7 cellular contexts compared by ENCODE assay signal in the genomic region with DNA sequence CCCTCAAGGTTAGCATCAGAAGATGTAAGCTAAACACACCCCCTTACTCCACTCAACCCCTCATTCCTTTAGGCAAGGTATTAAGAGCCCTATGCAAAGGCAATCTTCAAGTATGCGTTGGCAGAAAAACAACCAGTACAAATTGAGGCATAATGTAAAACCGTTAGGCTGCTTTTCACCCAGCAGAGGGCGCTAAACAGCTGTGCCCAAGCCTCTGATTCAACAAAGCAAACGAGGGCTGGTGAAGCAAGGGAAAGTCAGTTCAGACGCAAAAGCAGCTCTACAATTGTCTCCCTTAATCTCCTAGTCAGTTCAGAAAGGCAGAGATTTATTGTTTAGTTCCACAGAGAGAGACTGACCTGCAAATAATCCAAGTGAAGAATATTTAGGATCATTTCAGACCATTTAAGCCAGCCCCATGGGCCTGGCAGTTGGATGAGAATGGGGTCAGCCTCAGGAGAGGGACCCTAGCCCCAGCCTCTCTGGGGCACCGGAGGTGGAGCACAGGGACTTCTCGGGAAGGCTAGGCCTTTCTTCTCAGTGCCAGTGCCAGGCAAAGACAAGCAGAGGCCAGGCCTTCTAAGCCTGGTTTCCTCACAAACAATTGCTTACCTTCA. TPM values are rescaled to one million over a fixed set of nuclear protein-coding genes. Genes with fewer than 3 reads are reported as not detected.
A peak's percentile ranks its signal among the peaks of the same experiment; 100 is the strongest.
DNase-seq lines count a peak whose midpoint lies in the region; TF ChIP-seq lines count a peak whose summit lies in the region.

No MANE protein-coding gene starts in this region.

- peaks cover 35% of the 10 kb centered on the region for H3K4me1 Mint-ChIP-seq in activated T-helper 1 cell treated with anti-CD3 and anti-CD28 coated beads, Interleukin-12 subunit alpha, Interleukin-12 subunit beta, Interleukin-2, Interleukin-4 antibody, amounts not matched to agents 30 ng/mL and 10 ng/mL and 1 ng/mL, durations not matched to agents 14 hours and 24 hours and 36 hours (ENCODE audit: low read depth)
- peaks cover 37% of the 10 kb centered on the region for H3K4me1 Mint-ChIP-seq in neural crest cell

- no peak overlapping the region for H3K4me3 Mint-ChIP-seq in activated T-helper 1 cell treated with anti-CD3 and anti-CD28 coated beads, Interleukin-12 subunit alpha, Interleukin-12 subunit beta, Interleukin-2, Interleukin-4 antibody, amounts not matched to agents 30 ng/mL and 10 ng/mL and 1 ng/mL, durations not matched to agents 14 hours and 24 hours and 36 hours
- H3K4me3 Mint-ChIP-seq in neural crest cell: peak overlapping the region; percentile 12

- peak overlapping the region; percentile 20 for H3K27ac ChIP-seq in substantia nigra (ENCODE audit: low read depth, low read length, poor library complexity, severe bottlenecking)

- H3K9me3 Mint-ChIP-seq in activated T-helper 1 cell treated with anti-CD3 and anti-CD28 coated beads, Interleukin-12 subunit alpha, Interleukin-12 subunit beta, Interleukin-2, Interleukin-4 antibody, amounts not matched to agents 30 ng/mL and 10 ng/mL and 1 ng/mL, durations not matched to agents 14 hours and 24 hours and 36 hours: no peaks in the 10 kb centered on the region
- no peaks in the 10 kb centered on the region for H3K9me3 Mint-ChIP-seq in neural crest cell

- DNase-seq in LoVo (ENCODE audit: low spot score) (peak; percentile 78), RPMI7951 (ENCODE audit: low read depth) (peak; percentile 71), fibroblast of peridontal ligament (ENCODE audit: extremely low read depth) (peak; percentile 94), neural crest cell (ENCODE audit: low read depth, low spot score) (peak; percentile 67), substantia nigra (lab: John Stamatoyannopoulos, UW) (peak in 40 of 49 donors; percentile 2 to 79 (median 60))
- peak; percentile 58 for DNase-seq in activated T-helper 1 cell treated with anti-CD3 and anti-CD28 coated beads, Interleukin-12 subunit alpha, Interleukin-12 subunit beta, Interleukin-2, Interleukin-4 antibody, amounts not matched to agents 30 ng/mL and 10 ng/mL and 1 ng/mL, durations not matched to agents 14 hours and 24 hours and 36 hours (ENCODE audit: low spot score)

- peak overlapping the region; percentile 51 for H3K27ac Mint-ChIP-seq in activated T-helper 1 cell treated with anti-CD3 and anti-CD28 coated beads, Interleukin-12 subunit alpha, Interleukin-12 subunit beta, Interleukin-2, Interleukin-4 antibody, amounts not matched to agents 30 ng/mL and 10 ng/mL and 1 ng/mL, durations not matched to agents 14 hours and 24 hours and 36 hours
- peak overlapping the region; percentile 12 for H3K27ac Mint-ChIP-seq in neural crest cell (ENCODE audit: unreplicated experiment)

- H3K36me3 Mint-ChIP-seq in activated T-helper 1 cell treated with anti-CD3 and anti-CD28 coated beads, Interleukin-12 subunit alpha, Interleukin-12 subunit beta, Interleukin-2, Interleukin-4 antibody, amounts not matched to agents 30 ng/mL and 10 ng/mL and 1 ng/mL, durations not matched to agents 14 hours and 24 hours and 36 hours (ENCODE audit: low read depth): no peaks in the 10 kb centered on the region
- H3K36me3 Mint-ChIP-seq in neural crest cell (ENCODE audit: low read depth): no peaks in the 10 kb centered on the region

- no peak overlapping the region for H3K4me3 ChIP-seq in GM12875 (ENCODE audit: low read depth, low read length)

- H3K27me3 Mint-ChIP-seq in activated T-helper 1 cell treated with anti-CD3 and anti-CD28 coated beads, Interleukin-12 subunit alpha, Interleukin-12 subunit beta, Interleukin-2, Interleukin-4 antibody, amounts not matched to agents 30 ng/mL and 10 ng/mL and 1 ng/mL, durations not matched to agents 14 hours and 24 hours and 36 hours (ENCODE audit: insufficient read depth): no peaks in the 10 kb centered on the region
- H3K27me3 Mint-ChIP-seq in neural crest cell (ENCODE audit: low read depth): no peaks in the 10 kb centered on the region

- intact Hi-C loops in activated T-helper 1 cell treated with anti-CD3 and anti-CD28 coated beads, Interleukin-12 subunit alpha, Interleukin-12 subunit beta, Interleukin-2, Interleukin-4 antibody, amounts not matched to agents 30 ng/mL and 10 ng/mL and 1 ng/mL, durations not matched to agents 14 hours and 24 hours and 36 hours (cut with micrococcal nuclease): loop anchor here (1.0 to 5.0 kb wide), 4 partner anchors 23 to 331 kb away; partner anchors contain the start of genes DCAF5 and EXD2

- TF ChIP-seq CTCF in GM12875 (IDR thresholded peaks at IDR 0.05; ENCODE audit: borderline replicate concordance, insufficient read depth, low read depth, low read length) (peak; percentile 91), neural crest cell (conservative IDR thresholded peaks at IDR 0.05) (peak; percentile 97)

RNA-seq across cellular contexts. Expression of gene DCAF5, which starts 23.5 kb away (rescaled TPM):
- 10.5 and 11.5 TPM in 2 replicates for total RNA-seq in RPMI7951 (2014; rRNA removed; shearing (Covaris generic))
- 29.7 and 32.0 TPM in 2 replicates for total RNA-seq in activated T-helper 1 cell treated with anti-CD3 and anti-CD28 coated beads, Interleukin-12 subunit alpha, Interleukin-12 subunit beta, Interleukin-2, Interleukin-4 antibody, amounts not matched to agents 30 ng/mL and 10 ng/mL and 1 ng/mL, durations not matched to agents 14 hours and 24 hours and 36 hours
- total RNA-seq in neural crest cell: 43.3 and 46.7 TPM in 2 replicates
